8 cellular contexts compared by ENCODE assay signal in the genomic region with DNA sequence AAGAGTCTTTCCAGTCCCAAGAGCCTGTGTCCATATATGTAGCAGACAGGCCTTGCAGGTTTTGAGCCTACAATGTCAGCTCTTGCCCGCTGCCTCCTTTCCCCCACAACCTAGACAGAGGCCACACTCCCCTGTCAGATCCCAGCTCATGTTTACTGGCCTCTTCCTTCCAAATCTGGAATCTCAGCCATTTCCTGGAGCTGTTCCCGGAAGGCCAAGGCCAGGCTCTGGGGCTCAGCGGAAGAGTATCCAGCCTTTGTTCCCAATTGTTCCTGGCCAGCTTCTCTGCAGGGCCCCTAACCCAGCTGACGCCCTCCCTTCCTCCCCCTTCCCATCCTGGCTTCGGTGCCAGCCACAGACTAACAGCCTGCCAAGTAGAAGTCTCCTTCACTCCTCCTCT. TPM values are rescaled to one million over a fixed set of nuclear protein-coding genes. Genes with fewer than 3 reads are reported as not detected.
DNase-seq lines count a peak whose midpoint lies in the region; ATAC-seq and TF ChIP-seq lines count a peak whose summit lies in the region.

No MANE protein-coding gene starts in this region.

- no peak for TF ChIP-seq RAD21 in liver (IDR thresholded peaks at IDR 0.05)

- peaks cover 0 to 9% (median 0%) of the 10 kb centered on the region in 4 donors for H3K4me1 ChIP-seq in liver (ENCODE audit: control insufficient read depth in 4 of 4, insufficient read depth in 4 of 4, low read length in 3 of 4)

- no peaks in the 10 kb centered on the region for H3K27me3 ChIP-seq in MG63
- H3K27me3 ChIP-seq in liver (ENCODE audit: control insufficient read depth in 4 of 4, insufficient read depth in 4 of 4, low read length in 3 of 4): peaks cover 0 to 2% (median 0%) of the 10 kb centered on the region in 4 donors

- peak overlapping the region in 2 of 10 donors; percentile 1 to 43 for H3K27ac Mint-ChIP-seq in naive thymus-derived CD8-positive, alpha-beta T cell

- peaks cover 0 to 13% (median 8%) of the 10 kb centered on the region in 4 donors for H3K4me1 Mint-ChIP-seq in naive thymus-derived CD8-positive, alpha-beta T cell

- H3K27me3 Mint-ChIP-seq in naive thymus-derived CD8-positive, alpha-beta T cell: peaks cover 8 to 20% (median 11%) of the 10 kb centered on the region in 5 donors

- no peaks in the 10 kb centered on the region for H3K36me3 ChIP-seq in MG63
- no peaks in the 10 kb centered on the region for H3K36me3 ChIP-seq in liver (ENCODE audit: control insufficient read depth in 4 of 4, insufficient read depth in 3 of 4, low read depth in 1 of 4, low read length in 3 of 4)

- H3K9me3 Mint-ChIP-seq in naive thymus-derived CD8-positive, alpha-beta T cell: no peaks in the 10 kb centered on the region

- no peak overlapping the region for H3K4me3 ChIP-seq in MG63
- no peak overlapping the region for H3K4me3 ChIP-seq in liver (ENCODE audit: low read depth in 1 of 3, low read length in 3 of 3)

- no peaks in the 10 kb centered on the region for H3K9me3 ChIP-seq in MG63
- H3K9me3 ChIP-seq in liver (ENCODE audit: control insufficient read depth in 4 of 4, low read length in 3 of 4): no peaks in the 10 kb centered on the region

- H3K27ac ChIP-seq in liver (ENCODE audit: low read depth in 1 of 2, low read length in 2 of 2): peak overlapping the region in 1 of 2 donors; percentile 64
- H3K27ac ChIP-seq in substantia nigra (ENCODE audit: low read depth, low read length, poor library complexity, severe bottlenecking): peak overlapping the region; percentile 90

- TF ChIP-seq CTCF in liver (IDR thresholded peaks at IDR 0.05; ENCODE audit: low read depth, low read length, missing input control): no peak

- no peak overlapping the region for H3K4me3 Mint-ChIP-seq in naive thymus-derived CD8-positive, alpha-beta T cell

- WGBS in liver: 54% methylated on average over 5 of the region's 5 CpGs

- peak; percentile 92 for DNase-seq in MG63
- DNase-seq in ecto neural progenitor cell (ENCODE audit: low spot score): peak; percentile 40
- DNase-seq in substantia nigra (lab: John Stamatoyannopoulos, UW): peak in 31 of 49 donors; percentile 22 to 76 (median 50)
- DNase-seq in naive thymus-derived CD8-positive, alpha-beta T cell: no peak
- DNase-seq in DMS 273 (lab: John Stamatoyannopoulos, UW; ENCODE audit: unreplicated experiment): no peak
- DNase-seq in NCI-H1930 (lab: John Stamatoyannopoulos, UW): no peak

- H3K36me3 Mint-ChIP-seq in naive thymus-derived CD8-positive, alpha-beta T cell: no peaks in the 10 kb centered on the region

- no peak overlapping the region for H3K9ac ChIP-seq in liver (ENCODE audit: low read depth in 1 of 2, low read length in 2 of 2)

- POLR2A ChIA-PET in naive thymus-derived CD8-positive, alpha-beta T cell (lab: Charles Lee): no interaction called here

- ATAC-seq in naive thymus-derived CD8-positive, alpha-beta T cell: no peak
- no peak for ATAC-seq in GM21360 (IDR thresholded peaks at IDR 0.05; ENCODE audit: unreplicated experiment)

TF ChIP-seq in liver, 16 proteins besides CTCF, POLR2A, EP300 and RAD21:
- TF ChIP-seq HNF4A (conservative IDR thresholded peaks at IDR 0.05) (no peak), HNF4G (IDR thresholded peaks at IDR 0.05) (no peak), NR2F2 (IDR thresholded peaks at IDR 0.05) (peak; percentile 94), SP1 (IDR thresholded peaks at IDR 0.05) (peak; percentile 48)

RNA-seq across cellular contexts. Expression of a gene that starts 1.0 kb away (rescaled TPM):
- total RNA-seq in MG63 (2014; rRNA removed; shearing (Covaris generic); ENCODE audit: low replicate concordance): 7.4 and 13.7 TPM in 2 replicates
- 10 to 100 TPM in 1 of 2 donors, 1 to 10 TPM in 1; 6.4 to 17.2 TPM for total RNA-seq in liver
- polyA plus RNA-seq in liver: 1 to 10 TPM; 2.5 to 8.7 TPM
- not detected for total RNA-seq in naive thymus-derived CD8-positive, alpha-beta T cell
- under 1 TPM in 1 of 3 donors, not detected in 2; 0.04 TPM for polyA plus RNA-seq in naive thymus-derived CD8-positive, alpha-beta T cell

RNA-seq across cellular contexts. Expression of a gene that starts 20.3 kb away (rescaled TPM):
- not detected in 2 replicates for total RNA-seq in MG63 (2014; rRNA removed; shearing (Covaris generic); ENCODE audit: low replicate concordance)
- not detected for total RNA-seq in liver
- polyA plus RNA-seq in liver: 1 to 10 TPM in 1 of 2 donors, under 1 TPM in 1; 0.22 to 2.6 TPM
- total RNA-seq in naive thymus-derived CD8-positive, alpha-beta T cell: not detected
- polyA plus RNA-seq in naive thymus-derived CD8-positive, alpha-beta T cell: not detected

RNA-seq across cellular contexts. Expression of a gene that starts 33.5 kb away (rescaled TPM):
- 19.3 and 21.5 TPM in 2 replicates for total RNA-seq in MG63 (2014; rRNA removed; shearing (Covaris generic); ENCODE audit: low replicate concordance)
- total RNA-seq in liver: 1 to 10 TPM; 1.1 to 1.2 TPM
- 1 to 10 TPM; 1.6 to 2.2 TPM for polyA plus RNA-seq in liver
- 10 to 100 TPM; 49.4 to 55.0 TPM for total RNA-seq in naive thymus-derived CD8-positive, alpha-beta T cell
- polyA plus RNA-seq in naive thymus-derived CD8-positive, alpha-beta T cell: 1 to 10 TPM; 5.8 to 7.0 (median 6.9) TPM

RNA-seq across cellular contexts. Expression of a gene that starts 37.1 kb away (rescaled TPM):
- total RNA-seq in MG63 (2014; rRNA removed; shearing (Covaris generic); ENCODE audit: low replicate concordance): not detected in 2 replicates
- 1 to 10 TPM in 1 of 2 donors, not detected in 1; 3.3 TPM for total RNA-seq in liver
- polyA plus RNA-seq in liver: 1 to 10 TPM in 1 of 2 donors, under 1 TPM in 1; 0.79 to 7.1 TPM
- total RNA-seq in naive thymus-derived CD8-positive, alpha-beta T cell: not detected
- not detected for polyA plus RNA-seq in naive thymus-derived CD8-positive, alpha-beta T cell

RNA-seq across cellular contexts. Expression of a gene that starts 55.3 kb away (rescaled TPM):
- 1.5 and 3.9 TPM in 2 replicates for total RNA-seq in MG63 (2014; rRNA removed; shearing (Covaris generic); ENCODE audit: low replicate concordance)
- 1 to 10 TPM; 1.2 to 3.5 TPM for total RNA-seq in liver
- under 1 TPM; 0.35 to 0.60 TPM for polyA plus RNA-seq in liver
- total RNA-seq in naive thymus-derived CD8-positive, alpha-beta T cell: 1 to 10 TPM; 2.5 to 2.8 TPM
- 1 to 10 TPM; 1.5 to 2.2 (median 2.1) TPM for polyA plus RNA-seq in naive thymus-derived CD8-positive, alpha-beta T cell

Comparison
In these comparisons a context has a peak if more than half of its experiments do, and no peak if none do; other contexts are left out.
1. DNase-seq: peak in MG63 (single experiment), ecto neural progenitor cell (single experiment) and substantia nigra (31 of 49); none in naive thymus-derived CD8-positive, alpha-beta T cell (0 of 10), DMS 273 (single experiment) and NCI-H1930 (0 of 2).